In genomic region chr22:23315341-23315917, GRCh38 we compare ENCODE assay signal across 8 cellular contexts.
DNase-seq lines count a peak whose midpoint lies in the region; ATAC-seq and TF ChIP-seq lines count a peak whose summit lies in the region.

No MANE protein-coding gene starts in this region.

- H3K4me1 ChIP-seq in Karpas-422 (ENCODE audit: low read length) = no peaks in the 10 kb centered on the region
- no peaks in the 10 kb centered on the region for H3K4me1 ChIP-seq in hepatocyte (ENCODE audit: insufficient read depth)

- peak; percentile 41 for DNase-seq in DMS114 treated with DMSO at 0.1 percent for 48 hours (lab: John Stamatoyannopoulos, UW; ENCODE audit: unreplicated experiment)
- peak; percentile 84 for DNase-seq in Karpas-422
- DNase-seq in SKM-1 treated with dmso at 0.1 percent for 144 hours (lab: John Stamatoyannopoulos, UW; ENCODE audit: unreplicated experiment) = peak; percentile 40
- peak in 38 of 58 donors; percentile 11 to 69 (median 27) for DNase-seq in anterior cingulate cortex (lab: John Stamatoyannopoulos, UW)
- DNase-seq in hepatocyte (ENCODE audit: low spot score) = peak; percentile 86
- DNase-seq in stimulated activated CD4-positive, alpha-beta T cell treated with anti-CD3 and anti-CD28 coated beads, Interleukin-15, amount 100 ng/mL, for 24 hours = peak; percentile 65

- H4K20me1 ChIP-seq in Karpas-422 (ENCODE audit: insufficient read depth, low read depth, low read length) = no peaks in the 10 kb centered on the region
- no peaks in the 10 kb centered on the region for H4K20me1 ChIP-seq in hepatocyte (ENCODE audit: insufficient read depth, poor library complexity, severe bottlenecking)

- H3K9me2 ChIP-seq in Karpas-422 (replicated peaks; ENCODE audit: insufficient read depth, low read length) (no peaks in the 10 kb centered on the region), hepatocyte (replicated peaks; ENCODE audit: insufficient read depth) (no peaks in the 10 kb centered on the region)

- H3K27me3 ChIP-seq in Karpas-422 (ENCODE audit: low read length) = no peaks in the 10 kb centered on the region
- no peaks in the 10 kb centered on the region for H3K27me3 ChIP-seq in hepatocyte

- H3K36me3 ChIP-seq in Karpas-422 (ENCODE audit: insufficient read depth, low read length) (no peaks in the 10 kb centered on the region), hepatocyte (replicated peaks; ENCODE audit: insufficient read depth, low read depth) (no peaks in the 10 kb centered on the region)

- no peak overlapping the region for H3K9ac ChIP-seq in Karpas-422 (ENCODE audit: low read length)

- ATAC-seq in GM21381 (IDR thresholded peaks at IDR 0.05; ENCODE audit: unreplicated experiment) = no peak
- ATAC-seq in GM18870 (IDR thresholded peaks at IDR 0.05; ENCODE audit: unreplicated experiment) = no peak

- H2AFZ ChIP-seq in Karpas-422 (ENCODE audit: low read length) = no peak overlapping the region
- no peak overlapping the region for H2AFZ ChIP-seq in hepatocyte

- H3K4me3 ChIP-seq in Karpas-422 (ENCODE audit: low read length) = no peak overlapping the region
- no peak overlapping the region for H3K4me3 ChIP-seq in hepatocyte

- H3K4me2 ChIP-seq in Karpas-422 (ENCODE audit: low read depth, low read length, poor library complexity, severe bottlenecking) = no peak overlapping the region
- no peak overlapping the region for H3K4me2 ChIP-seq in hepatocyte

- H3K79me2 ChIP-seq in Karpas-422 (ENCODE audit: low read length) (no peaks in the 10 kb centered on the region), hepatocyte (no peaks in the 10 kb centered on the region)

- H3K9me3 ChIP-seq in Karpas-422 (ENCODE audit: low read length) (no peaks in the 10 kb centered on the region), hepatocyte (ENCODE audit: low read depth) (no peaks in the 10 kb centered on the region)

- H3K27ac ChIP-seq in Karpas-422 (ENCODE audit: low read length) = no peak overlapping the region
- H3K27ac ChIP-seq in hepatocyte = no peak overlapping the region

- TF ChIP-seq CTCF in hepatocyte (IDR thresholded peaks at IDR 0.05; ENCODE audit: poor library complexity) = peak; percentile 90

- WGBS in hepatocyte (ENCODE audit: low lambda C conversion rate, missing lambda C conversion rate) = 43% methylated on average over 15 of the region's 15 CpGs

Comparison
In these comparisons a context has a peak if more than half of its experiments do, and no peak if none do; other contexts are left out.
1. DNase-seq: peak in every context shown above with its lines; median percentile 86 in hepatocyte; 84 in Karpas-422; 65 in stimulated activated CD4-positive, alpha-beta T cell treated with anti-CD3 and anti-CD28 coated beads, Interleukin-15, amount 100 ng/mL, for 24 hours; 41 in DMS114 treated with DMSO at 0.1 percent for 48 hours; 40 in SKM-1 treated with dmso at 0.1 percent for 144 hours; 27 in anterior cingulate cortex.